In genomic region chr13:34435338-34435737, GRCh38 we compare ENCODE assay signal across 18 cellular contexts.
A peak's percentile ranks its signal among the peaks of the same experiment; 100 is the strongest.
DNase-seq lines count a peak whose midpoint lies in the region; ATAC-seq and TF ChIP-seq lines count a peak whose summit lies in the region.
"Had no signal": no experiment of that assay in that cellular context is flagged by ENCODE, and none has a peak within 500 bp of the region (broad histone marks: within the 10 kb centered on the region; RNA-seq: fewer than 3 reads in every experiment).

No MANE protein-coding gene starts in this region.

- no peaks in the 10 kb centered on the region for H3K79me1 ChIP-seq in mesendoderm (ENCODE audit: low read length)

- H3K27me3 Mint-ChIP-seq in HFFc6 (ENCODE audit: insufficient read depth): no peaks in the 10 kb centered on the region

- H2AK5ac ChIP-seq in mesendoderm (ENCODE audit: low read length): no peak overlapping the region

- no peak overlapping the region for H3K18ac ChIP-seq in mesendoderm (ENCODE audit: low read length)

- H3K27ac Mint-ChIP-seq in HFFc6: no peak overlapping the region; the same call in 1 of the 2 replicates
- H3K27ac Mint-ChIP-seq: endodermal cell had no signal

- H3K9me3 Mint-ChIP-seq in HFFc6: no peaks in the 10 kb centered on the region
- H3K9me3 Mint-ChIP-seq: endodermal cell had no signal

- ATAC-seq in HG02759 (IDR thresholded peaks at IDR 0.05; ENCODE audit: unreplicated experiment): no peak

- H3K4me2 ChIP-seq in mesendoderm (ENCODE audit: low read length): no peak overlapping the region

- no peak overlapping the region for H3K23ac ChIP-seq in mesendoderm (ENCODE audit: low read length)

- H3K9me3 ChIP-seq in suprapubic skin: no peaks in the 10 kb centered on the region
- H3K9me3 ChIP-seq: breast epithelium had no signal

- whole genome bisulfite sequencing in mesendoderm (ENCODE audit: extremely low coverage, insufficient coverage, low lambda C conversion rate): no CpG with 5 or more reads among the region's 3 CpGs
- WGBS in suprapubic skin: 65% methylated on average over 3 of the region's 3 CpGs

- H3K4me1 Mint-ChIP-seq in HFFc6 (ENCODE audit: low read depth): peaks cover 7% of the 10 kb centered on the region
- H3K4me1 Mint-ChIP-seq: endodermal cell had no signal

- H3K4ac ChIP-seq in mesendoderm (ENCODE audit: low read depth, low read length): no peak overlapping the region

- H3K79me2 ChIP-seq in mesendoderm (ENCODE audit: control insufficient read depth, insufficient read depth, low read length): no peaks in the 10 kb centered on the region

- no peak for TF ChIP-seq POLR2A in suprapubic skin (IDR thresholded peaks at IDR 0.05)

- no peaks in the 10 kb centered on the region for H3K4me1 ChIP-seq in mesendoderm (ENCODE audit: control insufficient read depth, low read depth, low read length)
- no peaks in the 10 kb centered on the region for H3K4me1 ChIP-seq in suprapubic skin
- H3K4me1 ChIP-seq: breast epithelium had no signal

- in situ Hi-C loops in astrocyte of the spinal cord (cut with HindIII; ENCODE audit: low sequenced_read_pairs): no loop called here

- no peak overlapping the region for H2BK15ac ChIP-seq in mesendoderm (replicated peaks; ENCODE audit: low read depth)

- TF ChIP-seq CTCF in BJ (IDR thresholded peaks at IDR 0.05; ENCODE audit: insufficient read depth, low read depth, low read length) (no peak), HFFc6 (IDR thresholded peaks at IDR 0.05) (no peak), astrocyte of the spinal cord (IDR thresholded peaks at IDR 0.05; ENCODE audit: low read depth, low read length) (no peak), suprapubic skin (IDR thresholded peaks at IDR 0.05) (no peak)

- H3K27me3 ChIP-seq in BJ (ENCODE audit: control insufficient read depth, insufficient read depth, low read length) (no peaks in the 10 kb centered on the region), mesendoderm (ENCODE audit: insufficient read depth, low read length, poor library complexity) (no peaks in the 10 kb centered on the region), suprapubic skin (no peaks in the 10 kb centered on the region)
- H3K27me3 ChIP-seq: breast epithelium had no signal

- CTCF ChIA-PET in BJ (lab: Yijun Ruan, JAX): no interaction called here

- peak overlapping the region; percentile 6; the same call in 1 of the 2 replicates for H3K4me3 Mint-ChIP-seq in HFFc6
- H3K4me3 Mint-ChIP-seq: endodermal cell had no signal

- no peak overlapping the region for H3K27ac ChIP-seq in mesendoderm (ENCODE audit: low read depth, low read length)
- no peak overlapping the region for H3K27ac ChIP-seq in suprapubic skin
- H3K27ac ChIP-seq: breast epithelium, C4-2B, VCaP had no signal

- no peak overlapping the region for H2BK120ac ChIP-seq in mesendoderm (ENCODE audit: low read depth, low read length)

- no peak overlapping the region for H2BK5ac ChIP-seq in mesendoderm (ENCODE audit: low read length)

- TF ChIP-seq EP300 in suprapubic skin (IDR thresholded peaks at IDR 0.05): no peak

- no peaks in the 10 kb centered on the region for H3K36me3 Mint-ChIP-seq in HFFc6 (ENCODE audit: low read depth)

- H3K9ac ChIP-seq in mesendoderm (ENCODE audit: low read length): no peak overlapping the region

- no peak overlapping the region for H4K8ac ChIP-seq in mesendoderm (ENCODE audit: low read depth, low read length)

- H4K5ac ChIP-seq in mesendoderm (ENCODE audit: low read length): no peak overlapping the region

- peak; percentile 23 for DNase-seq in BJ (ENCODE audit: low read depth)
- peak; percentile 45 for DNase-seq in HFFc6
- DNase-seq in astrocyte of the spinal cord (ENCODE audit: low read depth, low spot score): peak; percentile 29
- DNase-seq in mesendoderm: peak; percentile 16
- no peak for DNase-seq in DMS 273 treated with DMSO at 0.1 percent for 48 hours (lab: John Stamatoyannopoulos, UW)
- DNase-seq in DMS153 (lab: John Stamatoyannopoulos, UW): no peak
- DNase-seq in suprapubic skin (ENCODE audit: low spot score in 2 of 2): no peak
- DNase-seq: endodermal cell; glutamatergic neuron; MV-4-11; NCI-H226; posterior cingulate gyrus; stimulated activated CD4-positive, alpha-beta T cell treated with anti-CD3 and anti-CD28 coated beads, Interleukin-15, amount 100 ng/mL, for 24 hours; substantia nigra had no signal

- H3K36me3 ChIP-seq in BJ (ENCODE audit: control insufficient read depth, insufficient read depth, low read length) (no peaks in the 10 kb centered on the region), mesendoderm (ENCODE audit: control insufficient read depth, insufficient read depth, low read length) (no peaks in the 10 kb centered on the region), suprapubic skin (no peaks in the 10 kb centered on the region)
- H3K36me3 ChIP-seq: breast epithelium had no signal

- POLR2A ChIA-PET in BJ (lab: Charles Lee): interaction anchor here (0.6 kb wide), 1 partner anchor 228 kb away, joined by 3 read pairs; no protein-coding TSS in a partner anchor

- H3K4me3 ChIP-seq in BJ (ENCODE audit: low read depth, low read length) (no peak overlapping the region), astrocyte of the spinal cord (ENCODE audit: low read depth, low read length) (no peak overlapping the region), mesendoderm (ENCODE audit: low read length) (no peak overlapping the region), suprapubic skin (no peak overlapping the region)
- H3K4me3 ChIP-seq: breast epithelium had no signal

- H3K56ac ChIP-seq in mesendoderm (ENCODE audit: low read length): no peak overlapping the region

Comparison
In these comparisons a context has a peak if more than half of its experiments do, and no peak if none do; other contexts are left out.
1. DNase-seq: peak in BJ (single experiment), HFFc6 (single experiment), astrocyte of the spinal cord (single experiment) and mesendoderm (single experiment); none in DMS 273 treated with DMSO at 0.1 percent for 48 hours (single experiment), DMS153 (single experiment) and suprapubic skin (0 of 2).